In genomic region chr4:114025176-114025777, GRCh38 we compare ENCODE assay signal across 12 cellular contexts. TPM values are rescaled to one million over a fixed set of nuclear protein-coding genes. Genes with fewer than 3 reads are reported as not detected.
A peak's percentile ranks its signal among the peaks of the same experiment; 100 is the strongest.
DNase-seq lines count a peak whose midpoint lies in the region; ATAC-seq and TF ChIP-seq lines count a peak whose summit lies in the region.
"Had no signal": no experiment of that assay in that cellular context is flagged by ENCODE, and none has a peak within 500 bp of the region (broad histone marks: within the 10 kb centered on the region; RNA-seq: fewer than 3 reads in every experiment).

No MANE protein-coding gene starts in this region.

- no peak overlapping the region for H3K9ac ChIP-seq in Karpas-422 (ENCODE audit: low read length)

- no peaks in the 10 kb centered on the region for H3K9me3 ChIP-seq in Karpas-422 (ENCODE audit: low read length)
- no peaks in the 10 kb centered on the region for H3K9me3 ChIP-seq in prostate gland
- H3K9me3 ChIP-seq: thyroid gland had no signal

- H3K36me3 Mint-ChIP-seq in activated CD8-positive, alpha-beta T cell treated with anti-CD3 and anti-CD28 coated beads for 36 hours (ENCODE audit: low read depth), result no peaks in the 10 kb centered on the region
- H3K36me3 Mint-ChIP-seq in activated CD8-positive, alpha-beta T cell treated with anti-CD3 and anti-CD28 coated beads, Interleukin-2, amount 10 ng/mL, durations not matched to agents 7 days and 5 days (ENCODE audit: low read depth), result no peaks in the 10 kb centered on the region
- H3K36me3 Mint-ChIP-seq in activated naive CD4-positive, alpha-beta T cell treated with anti-CD3 and anti-CD28 coated beads, Interleukin-2, amount 10 ng/mL, durations not matched to agents 7 days and 5 days, result no peaks in the 10 kb centered on the region
- H3K36me3 Mint-ChIP-seq: natural killer cell treated with Interleukin-12 subunit alpha and Interleukin-12 subunit beta and Interleukin-15 and Interleukin-18, amount 100 ng/mL, for 72 hours had no signal

- POLR2A ChIA-PET in activated CD8-positive, alpha-beta T cell treated with anti-CD3 and anti-CD28 coated beads for 36 hours (lab: Charles Lee), result no interaction called here
- POLR2A ChIA-PET in activated CD8-positive, alpha-beta T cell treated with anti-CD3 and anti-CD28 coated beads, Interleukin-2, amount 10 ng/mL, durations not matched to agents 7 days and 5 days (lab: Charles Lee), result no interaction called here

- H4K20me1 ChIP-seq in Karpas-422 (ENCODE audit: insufficient read depth, low read depth, low read length), result no peaks in the 10 kb centered on the region

- peaks cover 1% of the 10 kb centered on the region for H3K27me3 Mint-ChIP-seq in activated CD8-positive, alpha-beta T cell treated with anti-CD3 and anti-CD28 coated beads for 36 hours
- H3K27me3 Mint-ChIP-seq in activated CD8-positive, alpha-beta T cell treated with anti-CD3 and anti-CD28 coated beads, Interleukin-2, amount 10 ng/mL, durations not matched to agents 7 days and 5 days (ENCODE audit: low read depth), result peaks cover 2% of the 10 kb centered on the region
- no peaks in the 10 kb centered on the region for H3K27me3 Mint-ChIP-seq in activated naive CD4-positive, alpha-beta T cell treated with anti-CD3 and anti-CD28 coated beads, Interleukin-2, amount 10 ng/mL, durations not matched to agents 7 days and 5 days
- H3K27me3 Mint-ChIP-seq: natural killer cell treated with Interleukin-12 subunit alpha and Interleukin-12 subunit beta and Interleukin-15 and Interleukin-18, amount 100 ng/mL, for 72 hours had no signal

- H3K27ac ChIP-seq in Karpas-422 (ENCODE audit: low read length) (no peak overlapping the region), prostate gland (no peak overlapping the region)
- H3K27ac ChIP-seq: 22Rv1, thyroid gland had no signal

- no peaks in the 10 kb centered on the region for H3K79me2 ChIP-seq in Karpas-422 (ENCODE audit: low read length)

- no peak overlapping the region for H3K4me3 Mint-ChIP-seq in activated CD8-positive, alpha-beta T cell treated with anti-CD3 and anti-CD28 coated beads for 36 hours
- H3K4me3 Mint-ChIP-seq in activated CD8-positive, alpha-beta T cell treated with anti-CD3 and anti-CD28 coated beads, Interleukin-2, amount 10 ng/mL, durations not matched to agents 7 days and 5 days, result no peak overlapping the region
- H3K4me3 Mint-ChIP-seq in activated naive CD4-positive, alpha-beta T cell treated with anti-CD3 and anti-CD28 coated beads, Interleukin-2, amount 10 ng/mL, durations not matched to agents 7 days and 5 days, result no peak overlapping the region
- H3K4me3 Mint-ChIP-seq: natural killer cell treated with Interleukin-12 subunit alpha and Interleukin-12 subunit beta and Interleukin-15 and Interleukin-18, amount 100 ng/mL, for 72 hours had no signal

- H3K4me2 ChIP-seq in Karpas-422 (ENCODE audit: low read depth, low read length, poor library complexity, severe bottlenecking), result no peak overlapping the region

- WGBS in prostate gland, result 77% methylated on average over 5 of the region's 5 CpGs

- peak; percentile 10 for ATAC-seq in activated CD8-positive, alpha-beta T cell treated with anti-CD3 and anti-CD28 coated beads for 36 hours
- ATAC-seq in activated CD8-positive, alpha-beta T cell treated with anti-CD3 and anti-CD28 coated beads, Interleukin-2, amount 10 ng/mL, durations not matched to agents 7 days and 5 days, result no peak
- peak; percentile 84 for ATAC-seq in HG02938 (IDR thresholded peaks at IDR 0.05; ENCODE audit: unreplicated experiment)
- ATAC-seq: natural killer cell treated with Interleukin-12 subunit alpha and Interleukin-12 subunit beta and Interleukin-15 and Interleukin-18, amount 100 ng/mL, for 72 hours had no signal

- H2AFZ ChIP-seq in Karpas-422 (ENCODE audit: low read length), result no peak overlapping the region

- TF ChIP-seq POLR2A in prostate gland (IDR thresholded peaks at IDR 0.05), result no peak

- no peak for DNase-seq in activated CD8-positive, alpha-beta T cell treated with anti-CD3 and anti-CD28 coated beads for 36 hours
- DNase-seq in activated CD8-positive, alpha-beta T cell treated with anti-CD3 and anti-CD28 coated beads, Interleukin-2, amount 10 ng/mL, durations not matched to agents 7 days and 5 days, result no peak
- DNase-seq in Karpas-422 (peak; percentile 43), prostate gland (ENCODE audit: low spot score) (no peak), DMS 273 (lab: John Stamatoyannopoulos, UW; ENCODE audit: unreplicated experiment) (no peak)
- no peak for DNase-seq in activated CD4-positive, alpha-beta T cell treated with anti-CD3 and anti-CD28 coated beads, Interleukin-2, amount 50 U/mL, for 48 hours
- DNase-seq in activated naive CD4-positive, alpha-beta T cell treated with anti-CD3 and anti-CD28 coated beads, Interleukin-2, amount 10 ng/mL, durations not matched to agents 7 days and 5 days, result no peak
- DNase-seq: NCI-H524 treated with DMSO at 0.1 percent for 48 hours, thyroid gland had no signal

- H3K9me2 ChIP-seq in Karpas-422 (replicated peaks; ENCODE audit: insufficient read depth, low read length), result no peaks in the 10 kb centered on the region

- H3K4me3 ChIP-seq in Karpas-422 (ENCODE audit: low read length) (no peak overlapping the region), prostate gland (no peak overlapping the region)
- H3K4me3 ChIP-seq: thyroid gland had no signal

- H3K27me3 ChIP-seq in Karpas-422 (ENCODE audit: low read length) (no peaks in the 10 kb centered on the region), prostate gland (replicated peaks; ENCODE audit: insufficient read depth) (no peaks in the 10 kb centered on the region)
- H3K27me3 ChIP-seq: thyroid gland had no signal

- H3K4me1 ChIP-seq in Karpas-422 (ENCODE audit: low read length), result peaks cover 3% of the 10 kb centered on the region; the same call in 1 of the 2 replicates
- H3K4me1 ChIP-seq in prostate gland (replicated peaks), result no peaks in the 10 kb centered on the region
- H3K4me1 ChIP-seq: thyroid gland had no signal

- H3K4me1 Mint-ChIP-seq in activated CD8-positive, alpha-beta T cell treated with anti-CD3 and anti-CD28 coated beads for 36 hours (ENCODE audit: low read depth), result no peaks in the 10 kb centered on the region
- no peaks in the 10 kb centered on the region for H3K4me1 Mint-ChIP-seq in activated CD8-positive, alpha-beta T cell treated with anti-CD3 and anti-CD28 coated beads, Interleukin-2, amount 10 ng/mL, durations not matched to agents 7 days and 5 days (ENCODE audit: low read depth)
- no peaks in the 10 kb centered on the region for H3K4me1 Mint-ChIP-seq in activated naive CD4-positive, alpha-beta T cell treated with anti-CD3 and anti-CD28 coated beads, Interleukin-2, amount 10 ng/mL, durations not matched to agents 7 days and 5 days

- no peaks in the 10 kb centered on the region for H3K36me3 ChIP-seq in Karpas-422 (ENCODE audit: insufficient read depth, low read length)
- no peaks in the 10 kb centered on the region for H3K36me3 ChIP-seq in prostate gland
- H3K36me3 ChIP-seq: thyroid gland had no signal

- no peak for TF ChIP-seq CTCF in activated CD8-positive, alpha-beta T cell treated with anti-CD3 and anti-CD28 coated beads for 36 hours (IDR thresholded peaks at IDR 0.05)
- no peak for TF ChIP-seq CTCF in prostate gland (IDR thresholded peaks at IDR 0.05)

- CTCF ChIA-PET in activated CD8-positive, alpha-beta T cell treated with anti-CD3 and anti-CD28 coated beads for 36 hours (lab: Charles Lee), result no interaction called here
- CTCF ChIA-PET in activated CD8-positive, alpha-beta T cell treated with anti-CD3 and anti-CD28 coated beads, Interleukin-2, amount 10 ng/mL, durations not matched to agents 7 days and 5 days (lab: Charles Lee), result interaction anchor here (0.7 kb wide), 1 partner anchor 631 kb away, joined by 3 read pairs; no protein-coding TSS in a partner anchor
- CTCF ChIA-PET in activated naive CD4-positive, alpha-beta T cell treated with anti-CD3 and anti-CD28 coated beads, Interleukin-2, amount 10 ng/mL, durations not matched to agents 7 days and 5 days (lab: Charles Lee), result no interaction called here

- H3K9me3 Mint-ChIP-seq in activated CD8-positive, alpha-beta T cell treated with anti-CD3 and anti-CD28 coated beads for 36 hours, result no peaks in the 10 kb centered on the region
- H3K9me3 Mint-ChIP-seq in activated CD8-positive, alpha-beta T cell treated with anti-CD3 and anti-CD28 coated beads, Interleukin-2, amount 10 ng/mL, durations not matched to agents 7 days and 5 days (ENCODE audit: insufficient read depth), result no peaks in the 10 kb centered on the region
- no peaks in the 10 kb centered on the region for H3K9me3 Mint-ChIP-seq in activated naive CD4-positive, alpha-beta T cell treated with anti-CD3 and anti-CD28 coated beads, Interleukin-2, amount 10 ng/mL, durations not matched to agents 7 days and 5 days
- H3K9me3 Mint-ChIP-seq: natural killer cell treated with Interleukin-12 subunit alpha and Interleukin-12 subunit beta and Interleukin-15 and Interleukin-18, amount 100 ng/mL, for 72 hours had no signal

- H3K27ac Mint-ChIP-seq in activated CD8-positive, alpha-beta T cell treated with anti-CD3 and anti-CD28 coated beads for 36 hours, result no peak overlapping the region
- no peak overlapping the region for H3K27ac Mint-ChIP-seq in activated CD8-positive, alpha-beta T cell treated with anti-CD3 and anti-CD28 coated beads, Interleukin-2, amount 10 ng/mL, durations not matched to agents 7 days and 5 days
- no peak overlapping the region for H3K27ac Mint-ChIP-seq in activated naive CD4-positive, alpha-beta T cell treated with anti-CD3 and anti-CD28 coated beads, Interleukin-2, amount 10 ng/mL, durations not matched to agents 7 days and 5 days
- H3K27ac Mint-ChIP-seq: natural killer cell treated with Interleukin-12 subunit alpha and Interleukin-12 subunit beta and Interleukin-15 and Interleukin-18, amount 100 ng/mL, for 72 hours had no signal

- intact Hi-C loops in activated CD8-positive, alpha-beta T cell treated with anti-CD3 and anti-CD28 coated beads for 36 hours (cut with micrococcal nuclease), result no loop called here
- intact Hi-C loops in prostate gland (cut with DNase I), result no loop called here

RNA-seq across cellular contexts. Expression of gene ARSJ, which starts 45.8 kb away (rescaled TPM):
- total RNA-seq in activated CD8-positive, alpha-beta T cell treated with anti-CD3 and anti-CD28 coated beads for 36 hours, result not detected
- total RNA-seq in activated CD8-positive, alpha-beta T cell treated with anti-CD3 and anti-CD28 coated beads, Interleukin-2, amount 10 ng/mL, durations not matched to agents 7 days and 5 days, result not detected
- not detected in 2 replicates for total RNA-seq in Karpas-422 (2014; rRNA removed; shearing (Covaris generic); ENCODE audit: low replicate concordance)
- total RNA-seq in prostate gland, result 10 to 100 TPM in 1 of 2 donors, 1 to 10 TPM in 1; 8.8 to 12.5 TPM
